Comparison of ENCODE assay signal across 25 cellular contexts in genomic region chr2:60811491-60812370, GRCh38.
"Had no signal": no experiment of that assay in that cellular context is flagged by ENCODE, and none has a peak within 500 bp of the region (broad histone marks: within the 10 kb centered on the region; RNA-seq: fewer than 3 reads in every experiment).

No MANE protein-coding gene starts in this region.

- H3K27me3 ChIP-seq: esophagus muscularis mucosa, foreskin keratinocyte, heart right ventricle, ovary, spleen, upper lobe of left lung, vagina had no signal

- H3K4me3 ChIP-seq: esophagus muscularis mucosa, heart right ventricle, ovary, spleen, thoracic aorta, upper lobe of left lung, vagina had no signal

- H3K4me3 Mint-ChIP-seq: activated CD4-positive, alpha-beta memory T cell treated with anti-CD3 and anti-CD28 coated beads for 36 hours; activated CD4-positive, alpha-beta T cell treated with anti-CD3 and anti-CD28 coated beads, Interleukin-2, amount 10 ng/mL, durations not matched to agents 24 days and 14 days; activated naive CD4-positive, alpha-beta T cell treated with anti-CD3 and anti-CD28 coated beads, Interleukin-2, amount 50 U/mL, for 24 hours; activated T-cell treated with anti-CD3 and anti-CD28 coated beads, Interleukin-2, amount 50 U/mL, for 4 hours; activated T-helper 17 cell treated with anti-CD3 and anti-CD28 coated beads, Interleukin-2, amount 50 U/mL, for 72 hours; naive B cell; nephron progenitor cell; T-helper 1 cell treated with Interleukin-12 subunit alpha and Interleukin-12 subunit beta and Interleukin-4 antibody, amounts not matched to agents 30 μg/mL and 1 μg/mL, for 36 hours had no signal

- H3K9me3 ChIP-seq: esophagus muscularis mucosa, heart right ventricle, ovary, spleen, thoracic aorta, upper lobe of left lung, vagina had no signal

- H3K4me1 ChIP-seq: esophagus muscularis mucosa, vagina had no signal

- H3K27ac Mint-ChIP-seq: activated CD4-positive, alpha-beta memory T cell treated with anti-CD3 and anti-CD28 coated beads for 36 hours; activated CD4-positive, alpha-beta T cell treated with anti-CD3 and anti-CD28 coated beads, Interleukin-2, amount 10 ng/mL, durations not matched to agents 24 days and 14 days; activated naive CD4-positive, alpha-beta T cell treated with anti-CD3 and anti-CD28 coated beads, Interleukin-2, amount 50 U/mL, for 24 hours; activated T-helper 17 cell treated with anti-CD3 and anti-CD28 coated beads, Interleukin-2, amount 50 U/mL, for 72 hours; nephron progenitor cell; progenitor cell of endocrine pancreas; T-helper 1 cell treated with Interleukin-12 subunit alpha and Interleukin-12 subunit beta and Interleukin-4 antibody, amounts not matched to agents 30 μg/mL and 1 μg/mL, for 36 hours had no signal

- H3K27ac ChIP-seq: esophagus muscularis mucosa, foreskin keratinocyte, heart right ventricle, ovary, spleen, thoracic aorta, upper lobe of left lung, vagina, VCaP had no signal

- ATAC-seq: activated T-cell treated with anti-CD3 and anti-CD28 coated beads, Interleukin-2, amount 50 U/mL, for 4 hours; activated T-helper 17 cell treated with anti-CD3 and anti-CD28 coated beads, Interleukin-2, amount 50 U/mL, for 72 hours; foreskin keratinocyte; heart right ventricle had no signal

- H3K36me3 ChIP-seq: esophagus muscularis mucosa, heart right ventricle, ovary, spleen, thoracic aorta, upper lobe of left lung, vagina had no signal

- H3K27me3 Mint-ChIP-seq: activated CD4-positive, alpha-beta memory T cell treated with anti-CD3 and anti-CD28 coated beads for 36 hours; activated CD4-positive, alpha-beta T cell treated with anti-CD3 and anti-CD28 coated beads, Interleukin-2, amount 10 ng/mL, durations not matched to agents 24 days and 14 days; activated naive CD4-positive, alpha-beta T cell treated with anti-CD3 and anti-CD28 coated beads, Interleukin-2, amount 50 U/mL, for 24 hours; activated T-helper 17 cell treated with anti-CD3 and anti-CD28 coated beads, Interleukin-2, amount 50 U/mL, for 72 hours; naive B cell had no signal

- DNase-seq: activated CD4-positive, alpha-beta memory T cell treated with anti-CD3 and anti-CD28 coated beads for 36 hours; activated CD4-positive, alpha-beta T cell treated with anti-CD3 and anti-CD28 coated beads, Interleukin-2, amount 10 ng/mL, durations not matched to agents 24 days and 14 days; activated CD4-positive, CD25-positive, alpha-beta regulatory T cell treated with anti-CD3 and anti-CD28 coated beads, Interleukin-2, amount 50 U/mL, for 72 hours; activated gamma-delta T cell treated with Interleukin-2 at 50 U/mL for 16 hours; activated T-cell treated with anti-CD3 and anti-CD28 coated beads, Interleukin-2, amount 50 U/mL, for 4 hours; dermis blood vessel endothelial cell; effector CD4-positive, alpha-beta T cell; foreskin keratinocyte; heart right ventricle; mammary epithelial cell; naive B cell; nephron progenitor cell; ovary; stimulated activated naive CD4-positive, alpha-beta T cell treated with Interleukin-2 at 50 U/mL for 16 hours; T-helper 9 cell; upper lobe of left lung had no signal

- H3K36me3 Mint-ChIP-seq: activated CD4-positive, alpha-beta memory T cell treated with anti-CD3 and anti-CD28 coated beads for 36 hours; activated naive CD4-positive, alpha-beta T cell treated with anti-CD3 and anti-CD28 coated beads, Interleukin-2, amount 50 U/mL, for 24 hours; naive B cell had no signal

- H3K9me3 Mint-ChIP-seq: activated CD4-positive, alpha-beta memory T cell treated with anti-CD3 and anti-CD28 coated beads for 36 hours; activated CD4-positive, alpha-beta T cell treated with anti-CD3 and anti-CD28 coated beads, Interleukin-2, amount 10 ng/mL, durations not matched to agents 24 days and 14 days; activated naive CD4-positive, alpha-beta T cell treated with anti-CD3 and anti-CD28 coated beads, Interleukin-2, amount 50 U/mL, for 24 hours; activated T-cell treated with anti-CD3 and anti-CD28 coated beads, Interleukin-2, amount 50 U/mL, for 4 hours; activated T-helper 17 cell treated with anti-CD3 and anti-CD28 coated beads, Interleukin-2, amount 50 U/mL, for 72 hours; naive B cell; nephron progenitor cell; T-helper 1 cell treated with Interleukin-12 subunit alpha and Interleukin-12 subunit beta and Interleukin-4 antibody, amounts not matched to agents 30 μg/mL and 1 μg/mL, for 36 hours had no signal
